In genomic region chr7:111650456-111650999, GRCh38 we compare ENCODE assay signal across 17 cellular contexts.
DNase-seq lines count a peak whose midpoint lies in the region; ATAC-seq, FAIRE-seq and TF ChIP-seq lines count a peak whose summit lies in the region.
"Had no signal": no experiment of that assay in that cellular context is flagged by ENCODE, and none has a peak within 500 bp of the region (broad histone marks: within the 10 kb centered on the region; RNA-seq: fewer than 3 reads in every experiment).

No MANE protein-coding gene starts in this region.

- dilution Hi-C loops in keratinocyte (cut with MboI; ENCODE audit: extremely low pct_ligation_motif_present, low sequenced_read_pairs) = no loop called here

- TF ChIP-seq CTCF in brain microvascular endothelial cell (IDR thresholded peaks at IDR 0.05; ENCODE audit: low read depth, low read length, missing control alignments) (no peak), keratinocyte (optimal IDR thresholded peaks at IDR 0.05 in 1 of 3, IDR thresholded peaks at IDR 0.05 in 1 of 3, conservative IDR thresholded peaks at IDR 0.05 in 1 of 3; ENCODE audit: extremely low read depth in 1 of 3, insufficient read depth in 2 of 3, low read length in 3 of 3) (no peak), PC-9 (conservative IDR thresholded peaks at IDR 0.05) (no peak)

- H3F3A ChIP-seq in PC-9 (ENCODE audit: insufficient read depth, low read depth) = no peaks in the 10 kb centered on the region

- H3K27me3 ChIP-seq in brain microvascular endothelial cell (replicated peaks) (no peaks in the 10 kb centered on the region), keratinocyte (ENCODE audit: control insufficient read depth, extremely low read depth, insufficient read depth, low read length) (peaks cover 4% of the 10 kb centered on the region), PC-9 (ENCODE audit: insufficient read depth, low read depth) (no peaks in the 10 kb centered on the region)
- H3K27me3 ChIP-seq: upper lobe of right lung had no signal

- peak; percentile 24 for DNase-seq in COLO668 (lab: John Stamatoyannopoulos, UW; ENCODE audit: unreplicated experiment)
- peak; percentile 49 for DNase-seq in HT1080 (ENCODE audit: low read depth)
- peak; percentile 9 for DNase-seq in brain microvascular endothelial cell
- DNase-seq in keratinocyte (ENCODE audit: low read depth, low spot score) = no peak
- no peak for DNase-seq in PC-9
- DNase-seq in GOT3 (lab: John Stamatoyannopoulos, UW) = no peak
- DNase-seq: activated CD4-positive, alpha-beta T cell treated with anti-CD3 and anti-CD28 coated beads, Interleukin-2, amount 10 ng/mL, durations not matched to agents 24 days and 14 days; activated naive CD4-positive, alpha-beta T cell treated with anti-CD3 and anti-CD28 coated beads, Interleukin-2, amount 10 ng/mL, durations not matched to agents 7 days and 5 days; cortex of kidney; hippocampal formation; NCI-H82; retina; T-cell; upper lobe of right lung had no signal

- ATAC-seq in HG03045 (IDR thresholded peaks at IDR 0.05; ENCODE audit: unreplicated experiment) = no peak
- no peak for ATAC-seq in GM18870 (IDR thresholded peaks at IDR 0.05; ENCODE audit: unreplicated experiment)
- ATAC-seq: GM12878, T-cell, upper lobe of right lung had no signal

- H3K36me3 ChIP-seq in brain microvascular endothelial cell (replicated peaks) = no peaks in the 10 kb centered on the region
- H3K36me3 ChIP-seq in keratinocyte (ENCODE audit: control insufficient read depth in 2 of 2, extremely low read depth in 1 of 2, insufficient read depth in 2 of 2, low read length in 2 of 2) = no peaks in the 10 kb centered on the region
- no peaks in the 10 kb centered on the region for H3K36me3 ChIP-seq in PC-9 (ENCODE audit: low read depth)
- H3K36me3 ChIP-seq: upper lobe of right lung had no signal

- BruUV-seq in PC-9 (replicated peaks; lab: Mats Ljungman, UMichigan) = no TSS peak

- no peaks in the 10 kb centered on the region for H3K9me1 ChIP-seq in keratinocyte (ENCODE audit: control insufficient read depth, extremely low read depth, insufficient read depth, low read length)

- H3K9me2 ChIP-seq in PC-9 (ENCODE audit: insufficient read depth) = no peaks in the 10 kb centered on the region

- in situ Hi-C loops in brain microvascular endothelial cell (cut with HindIII; ENCODE audit: low pct_ligation_motif_present, low sequenced_read_pairs) = no loop called here

- H4K20me1 ChIP-seq in keratinocyte (ENCODE audit: control insufficient read depth, extremely low read depth, insufficient read depth, low read length) (no peaks in the 10 kb centered on the region), PC-9 (ENCODE audit: insufficient read depth) (no peaks in the 10 kb centered on the region)

- peak; percentile 52 for FAIRE-seq in keratinocyte (lab: Jason Lieb, UNC)
- FAIRE-seq: GM12878 had no signal

- H3K4me1 ChIP-seq in keratinocyte (ENCODE audit: control insufficient read depth, extremely low read depth, insufficient read depth, low read length) (no peaks in the 10 kb centered on the region), PC-9 (replicated peaks; ENCODE audit: insufficient read depth) (no peaks in the 10 kb centered on the region)
- H3K4me1 ChIP-seq: upper lobe of right lung had no signal

- no peak overlapping the region for H2AFZ ChIP-seq in keratinocyte (ENCODE audit: control insufficient read depth, low read length)
- H2AFZ ChIP-seq in PC-9 = no peak overlapping the region

- H3K27ac ChIP-seq in brain microvascular endothelial cell (no peak overlapping the region), keratinocyte (ENCODE audit: control insufficient read depth, insufficient read depth, low read length) (no peak overlapping the region), PC-9 (no peak overlapping the region)
- H3K27ac ChIP-seq: upper lobe of right lung had no signal

- CTCF ChIA-PET in PC-9 (lab: Charles Lee) = no interaction called here

- no peaks in the 10 kb centered on the region for H3K9me3 ChIP-seq in keratinocyte (ENCODE audit: control insufficient read depth, low read depth, low read length)
- H3K9me3 ChIP-seq in PC-9 (ENCODE audit: insufficient read depth, low read depth) = no peaks in the 10 kb centered on the region
- H3K9me3 ChIP-seq: upper lobe of right lung had no signal

- no peak overlapping the region for H3K9ac ChIP-seq in keratinocyte (ENCODE audit: control insufficient read depth, extremely low read depth, insufficient read depth, low read length)

- intact Hi-C loops in PC-9 (cut with micrococcal nuclease; ENCODE audit: unreplicated experiment) = no loop called here

- H3K79me2 ChIP-seq in keratinocyte (ENCODE audit: control insufficient read depth, insufficient read depth, low read length) = no peaks in the 10 kb centered on the region
- no peaks in the 10 kb centered on the region for H3K79me2 ChIP-seq in PC-9 (ENCODE audit: low read depth)

- H3K4me2 ChIP-seq in keratinocyte (ENCODE audit: control insufficient read depth, extremely low read depth, insufficient read depth, low read depth, low read length) = no peak overlapping the region
- H3K4me2 ChIP-seq in PC-9 = no peak overlapping the region

- H3K4me3 ChIP-seq in brain microvascular endothelial cell (ENCODE audit: low read depth, low read length) = no peak overlapping the region
- H3K4me3 ChIP-seq in keratinocyte (ENCODE audit: control insufficient read depth in 2 of 3, extremely low read depth in 1 of 3, insufficient read depth in 2 of 3, low read depth in 1 of 3, low read length in 3 of 3) = no peak overlapping the region
- no peak overlapping the region for H3K4me3 ChIP-seq in PC-9
- H3K4me3 ChIP-seq: GM12878, upper lobe of right lung had no signal

- POLR2A ChIA-PET in PC-9 (lab: Charles Lee; ENCODE audit: unreplicated experiment) = no interaction called here

Comparison
In these comparisons a context has a peak if more than half of its experiments do, and no peak if none do; other contexts are left out.
1. DNase-seq: peak in COLO668 (single experiment), HT1080 (single experiment) and brain microvascular endothelial cell (single experiment); none in keratinocyte (single experiment), PC-9 (0 of 2) and GOT3 (single experiment).